Comparison of ENCODE assay signal across 9 cellular contexts in genomic region chr3:171028779-171029232, GRCh38. TPM values are rescaled to one million over a fixed set of nuclear protein-coding genes. Genes with fewer than 3 reads are reported as not detected.
DNase-seq lines count a peak whose midpoint lies in the region; ATAC-seq and TF ChIP-seq lines count a peak whose summit lies in the region.
"Had no signal": no experiment of that assay in that cellular context is flagged by ENCODE, and none has a peak within 500 bp of the region (broad histone marks: within the 10 kb centered on the region; RNA-seq: fewer than 3 reads in every experiment).

No MANE protein-coding gene starts in this region.

- H3K4me3 ChIP-seq in cardiac fibroblast (replicated peaks in 1 of 2; ENCODE audit: low read depth in 2 of 2, low read length in 2 of 2) = peak overlapping the region; percentile 25 to 38
- peak overlapping the region; percentile 12 for H3K4me3 ChIP-seq in kidney epithelial cell (ENCODE audit: low read depth, low read length)
- peak overlapping the region; percentile 44 for H3K4me3 ChIP-seq in suprapubic skin

- no peak overlapping the region for H3K27ac ChIP-seq in suprapubic skin

- peak; percentile 91 to 95 for DNase-seq in cardiac fibroblast (ENCODE audit: low read depth in 2 of 2)
- peak; percentile 57 for DNase-seq in kidney epithelial cell (ENCODE audit: low read depth)
- DNase-seq in suprapubic skin (ENCODE audit: low spot score in 2 of 2) = no peak
- DNase-seq in HEK293T (ENCODE audit: extremely low spot score) = no peak
- no peak for DNase-seq in SKM-1 treated with dmso at 0.1 percent for 144 hours (lab: John Stamatoyannopoulos, UW; ENCODE audit: unreplicated experiment)
- DNase-seq in retina = no peak
- DNase-seq: NCI-H2081 treated with DMSO at 0.1 percent for 48 hours had no signal

- ATAC-seq in HG03460 (IDR thresholded peaks at IDR 0.05; ENCODE audit: unreplicated experiment) (peak; percentile 6), GM21737 (IDR thresholded peaks at IDR 0.05; ENCODE audit: unreplicated experiment) (no peak)

- 38% methylated on average over 8 of the region's 8 CpGs for WGBS in suprapubic skin

- H3K27me3 ChIP-seq in kidney epithelial cell (ENCODE audit: control insufficient read depth, insufficient read depth, low read length) (no peaks in the 10 kb centered on the region), suprapubic skin (no peaks in the 10 kb centered on the region)

- TF ChIP-seq CTCF in cardiac fibroblast (IDR thresholded peaks at IDR 0.05; ENCODE audit: low read depth, low read length) = no peak
- TF ChIP-seq CTCF in kidney epithelial cell (IDR thresholded peaks at IDR 0.05; ENCODE audit: insufficient read depth, low read length, poor library complexity, severe bottlenecking) = no peak
- TF ChIP-seq CTCF in suprapubic skin (IDR thresholded peaks at IDR 0.05) = no peak

- no peaks in the 10 kb centered on the region for H3K9me3 ChIP-seq in suprapubic skin

- H3K4me1 ChIP-seq in suprapubic skin = peaks cover 14% of the 10 kb centered on the region

- CTCF ChIA-PET in HEK293T (lab: Yijun Ruan, JAX) = no interaction called here

- no peak for TF ChIP-seq POLR2A in suprapubic skin (IDR thresholded peaks at IDR 0.05)

- POLR2A ChIA-PET in HEK293T (lab: Yijun Ruan, JAX) = interaction anchor here (1.0 kb wide), 1 partner anchor 11 kb away, joined by 4 read pairs; no protein-coding TSS in a partner anchor

- no peaks in the 10 kb centered on the region for H3K36me3 ChIP-seq in kidney epithelial cell (ENCODE audit: control insufficient read depth, insufficient read depth, low read length)
- no peaks in the 10 kb centered on the region for H3K36me3 ChIP-seq in suprapubic skin

- TF ChIP-seq EP300 in suprapubic skin (IDR thresholded peaks at IDR 0.05) = no peak

TF ChIP-seq in HEK293T, 16 proteins besides CTCF, POLR2A, EP300 and RAD21:
- no peak for TF ChIP-seq L3MBTL2 (conservative IDR thresholded peaks at IDR 0.05)
- TF ChIP-seq NFRKB (IDR thresholded peaks at IDR 0.05) = no peak
- no peak for TF ChIP-seq ELF4 (IDR thresholded peaks at IDR 0.05)
- TF ChIP-seq HDGF (IDR thresholded peaks at IDR 0.05; ENCODE audit: borderline replicate concordance) = no peak
- TF ChIP-seq FOXM1 (IDR thresholded peaks at IDR 0.05; ENCODE audit: borderline replicate concordance) = no peak
- TF ChIP-seq BHLHE40 (IDR thresholded peaks at IDR 0.05; ENCODE audit: borderline replicate concordance) = no peak
- TF ChIP-seq PKNOX1 (IDR thresholded peaks at IDR 0.05) = no peak
- TF ChIP-seq SP1 (IDR thresholded peaks at IDR 0.05) = no peak

RNA-seq across cellular contexts. Expression of gene SLC2A2, which starts 2.3 kb away (rescaled TPM):
- total RNA-seq in kidney epithelial cell = not detected in 2 replicates
- total RNA-seq in suprapubic skin = 1 to 10 TPM in 1 of 4 donors, not detected in 3; 2.0 TPM

Comparison
In these comparisons a context has a peak if more than half of its experiments do, and no peak if none do; other contexts are left out.
1. DNase-seq: peak in cardiac fibroblast (2 of 2) and kidney epithelial cell (single experiment); none in suprapubic skin (0 of 2), HEK293T (single experiment), SKM-1 treated with dmso at 0.1 percent for 144 hours (single experiment) and retina (single experiment).
2. Peak in every context shown above with its lines, with median percentiles within 50 percentile points of each other: H3K4me3 ChIP-seq.